10 cellular contexts compared by ENCODE assay signal in the genomic region with DNA sequence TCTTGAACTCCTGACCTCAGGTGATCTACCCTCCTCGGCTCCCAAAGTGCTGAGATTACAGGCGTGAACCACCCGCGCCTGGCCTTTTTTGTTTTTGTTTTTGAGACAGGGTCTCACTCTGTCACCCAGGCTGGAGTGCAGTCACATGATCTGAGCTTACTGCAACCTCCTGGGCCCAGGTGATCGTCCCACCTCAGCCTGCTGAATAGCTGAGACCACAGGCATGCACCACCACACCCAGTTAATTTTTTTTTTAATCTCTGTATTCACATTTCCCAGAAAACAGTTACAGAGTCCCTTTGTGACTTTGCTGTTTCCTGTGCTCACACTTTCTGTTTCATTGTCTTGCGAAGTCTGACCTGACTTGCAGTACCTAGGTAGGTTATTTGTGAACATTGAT. TPM values are rescaled to one million over a fixed set of nuclear protein-coding genes. Genes with fewer than 3 reads are reported as not detected.
DNase-seq lines count a peak whose midpoint lies in the region; ATAC-seq, FAIRE-seq and TF ChIP-seq lines count a peak whose summit lies in the region.
"Had no signal": no experiment of that assay in that cellular context is flagged by ENCODE, and none has a peak within 500 bp of the region (broad histone marks: within the 10 kb centered on the region; RNA-seq: fewer than 3 reads in every experiment).

No MANE protein-coding gene starts in this region.

- H3K9ac ChIP-seq in keratinocyte (ENCODE audit: control insufficient read depth, extremely low read depth, insufficient read depth, low read length): no peak overlapping the region

- ATAC-seq in psoas muscle: no peak
- ATAC-seq in HG02642 (IDR thresholded peaks at IDR 0.05; ENCODE audit: poor library complexity, unreplicated experiment): no peak

- H3K36me3 ChIP-seq in keratinocyte (ENCODE audit: control insufficient read depth in 2 of 2, extremely low read depth in 1 of 2, insufficient read depth in 2 of 2, low read length in 2 of 2) (peaks cover 2 to 3% of the 10 kb centered on the region in 2 experiments), psoas muscle (ENCODE audit: insufficient read depth in 1 of 2, low read depth in 1 of 2) (peaks cover 2 to 37% of the 10 kb centered on the region in 2 donors)

- intact Hi-C loops in psoas muscle (cut with DNase I): loop anchor here in 1 of 2 donors (5.0 kb wide), 1 partner anchor 221 kb away; the partner anchor contains the start of gene ZNF263

- H3K4me3 ChIP-seq in keratinocyte (ENCODE audit: control insufficient read depth in 2 of 3, extremely low read depth in 1 of 3, insufficient read depth in 2 of 3, low read depth in 1 of 3, low read length in 3 of 3): no peak overlapping the region
- no peak overlapping the region for H3K4me3 ChIP-seq in psoas muscle

- H3K9me3 ChIP-seq in keratinocyte (ENCODE audit: control insufficient read depth, low read depth, low read length) (no peaks in the 10 kb centered on the region), psoas muscle (no peaks in the 10 kb centered on the region)

- TF ChIP-seq CTCF in RWPE1 (conservative IDR thresholded peaks at IDR 0.05; ENCODE audit: low read depth) (no peak), keratinocyte (optimal IDR thresholded peaks at IDR 0.05 in 1 of 3, IDR thresholded peaks at IDR 0.05 in 1 of 3, conservative IDR thresholded peaks at IDR 0.05 in 1 of 3; ENCODE audit: extremely low read depth in 1 of 3, insufficient read depth in 2 of 3, low read length in 3 of 3) (no peak), psoas muscle (IDR thresholded peaks at IDR 0.05) (no peak)

- H3K27me3 ChIP-seq in keratinocyte (ENCODE audit: control insufficient read depth, extremely low read depth, insufficient read depth, low read length) (no peaks in the 10 kb centered on the region), psoas muscle (ENCODE audit: insufficient read depth in 3 of 3, low read length in 2 of 3) (no peaks in the 10 kb centered on the region)

- H4K20me1 ChIP-seq in keratinocyte (ENCODE audit: control insufficient read depth, extremely low read depth, insufficient read depth, low read length): no peaks in the 10 kb centered on the region

- peaks cover 5% of the 10 kb centered on the region for H3K79me2 ChIP-seq in keratinocyte (ENCODE audit: control insufficient read depth, insufficient read depth, low read length)

- H3K9me1 ChIP-seq in keratinocyte (ENCODE audit: control insufficient read depth, extremely low read depth, insufficient read depth, low read length): peaks cover 2% of the 10 kb centered on the region

- peak overlapping the region; percentile 39 for H2AFZ ChIP-seq in keratinocyte (ENCODE audit: control insufficient read depth, low read length)

- H3K4me1 ChIP-seq in keratinocyte (ENCODE audit: control insufficient read depth, extremely low read depth, insufficient read depth, low read length) (peaks cover 11% of the 10 kb centered on the region), psoas muscle (peaks cover 7% of the 10 kb centered on the region)

- peak overlapping the region; percentile 20 for H3K27ac ChIP-seq in RWPE1
- peak overlapping the region; percentile 13 for H3K27ac ChIP-seq in keratinocyte (ENCODE audit: control insufficient read depth, insufficient read depth, low read length)
- H3K27ac ChIP-seq in psoas muscle: no peak overlapping the region

- DNase-seq in RWPE1 (ENCODE audit: low spot score): no peak
- peak; percentile 63 for DNase-seq in activated T-cell treated with anti-CD3 and anti-CD28 coated beads, Interleukin-2, amount 50 U/mL, for 1 hour
- DNase-seq in keratinocyte (ENCODE audit: low read depth, low spot score): no peak
- peak; percentile 44 for DNase-seq in stimulated activated naive CD4-positive, alpha-beta T cell treated with Interleukin-2 at 50 U/mL for 16 hours (lab: John Stamatoyannopoulos, UW)
- DNase-seq in amygdala (lab: John Stamatoyannopoulos, UW): no peak
- DNase-seq in psoas muscle: no peak
- DNase-seq: NCI-H226 had no signal

- POLR2A ChIA-PET in RWPE1 (lab: Yijun Ruan, JAX; ENCODE audit: low non-redundant PET): no interaction called here

- WGBS in psoas muscle, 3 donors: 79 to 86% (median 85%) methylated on average over 6 of the region's 6 CpGs

- CTCF ChIA-PET in RWPE1 (lab: Yijun Ruan, JAX): no interaction called here

- dilution Hi-C loops in keratinocyte (cut with MboI; ENCODE audit: extremely low pct_ligation_motif_present, low sequenced_read_pairs): no loop called here

- FAIRE-seq in keratinocyte (lab: Jason Lieb, UNC): no peak
- FAIRE-seq: frontal cortex had no signal

- no peak overlapping the region for H3K4me2 ChIP-seq in keratinocyte (ENCODE audit: control insufficient read depth, extremely low read depth, insufficient read depth, low read depth, low read length)

RNA-seq across cellular contexts. Expression of gene CLUAP1, which starts 2.7 kb away (rescaled TPM):
- polyA plus RNA-seq in keratinocyte: 10.3 to 27.4 TPM (median 17.9 TPM) in 3 replicates
- 49.4 TPM for polyA plus RNA-seq in keratinocyte (2011; ENCODE audit: low read depth)
- 13.9 and 16.8 TPM in 2 replicates for polyA plus RNA-seq in keratinocyte (2011; cell fraction: cytosol; rRNA removed)
- 13.6 and 23.0 TPM in 2 replicates for polyA plus RNA-seq in keratinocyte (2011; cell fraction: nucleus; rRNA removed)
- polyA plus RNA-seq in keratinocyte (2012; ENCODE audit: low replicate concordance): 8.2 and 17.5 TPM in 2 replicates
- 6.3 to 24.0 TPM (median 11.6 TPM) in 3 replicates for polyA minus RNA-seq in keratinocyte
- 16.7 TPM for polyA minus RNA-seq in keratinocyte (2011; cell fraction: cytosol; rRNA and poly(A)+ RNA removed)
- polyA minus RNA-seq in keratinocyte (2011; cell fraction: nucleus; rRNA and poly(A)+ RNA removed): 4.1 and 11.1 TPM in 2 replicates
- 10 to 100 TPM; 16.7 to 19.5 (median 17.9) TPM for total RNA-seq in psoas muscle
- polyA plus RNA-seq in psoas muscle: 10 to 100 TPM in 1 of 3 donors, 1 to 10 TPM in 2; 7.4 to 17.3 (median 8.2) TPM

RNA-seq across cellular contexts. Expression of gene C16orf90, which starts 8.2 kb away (rescaled TPM):
- polyA plus RNA-seq in keratinocyte: not detected in 3 replicates
- not detected for polyA plus RNA-seq in keratinocyte (2011; ENCODE audit: low read depth)
- not detected in 2 replicates for polyA plus RNA-seq in keratinocyte (2011; cell fraction: cytosol; rRNA removed)
- not detected in 2 replicates for polyA plus RNA-seq in keratinocyte (2011; cell fraction: nucleus; rRNA removed)
- polyA plus RNA-seq in keratinocyte (2012; ENCODE audit: low replicate concordance): not detected in 2 replicates
- not detected in 3 replicates for polyA minus RNA-seq in keratinocyte
- polyA minus RNA-seq in keratinocyte (2011; cell fraction: cytosol; rRNA and poly(A)+ RNA removed): not detected
- not detected in 2 replicates for polyA minus RNA-seq in keratinocyte (2011; cell fraction: nucleus; rRNA and poly(A)+ RNA removed)
- not detected for total RNA-seq in psoas muscle
- not detected for polyA plus RNA-seq in psoas muscle
- total RNA-seq: frontal cortex, mononuclear cell had no signal

Comparison
In these comparisons a context has a peak if more than half of its experiments do, and no peak if none do; other contexts are left out.
1. DNase-seq: peak in activated T-cell treated with anti-CD3 and anti-CD28 coated beads, Interleukin-2, amount 50 U/mL, for 1 hour (single experiment) and stimulated activated naive CD4-positive, alpha-beta T cell treated with Interleukin-2 at 50 U/mL for 16 hours (single experiment); none in RWPE1 (single experiment), keratinocyte (single experiment), amygdala (0 of 56) and psoas muscle (0 of 2).